Comparison of ENCODE assay signal across 7 cellular contexts in the genomic region with DNA sequence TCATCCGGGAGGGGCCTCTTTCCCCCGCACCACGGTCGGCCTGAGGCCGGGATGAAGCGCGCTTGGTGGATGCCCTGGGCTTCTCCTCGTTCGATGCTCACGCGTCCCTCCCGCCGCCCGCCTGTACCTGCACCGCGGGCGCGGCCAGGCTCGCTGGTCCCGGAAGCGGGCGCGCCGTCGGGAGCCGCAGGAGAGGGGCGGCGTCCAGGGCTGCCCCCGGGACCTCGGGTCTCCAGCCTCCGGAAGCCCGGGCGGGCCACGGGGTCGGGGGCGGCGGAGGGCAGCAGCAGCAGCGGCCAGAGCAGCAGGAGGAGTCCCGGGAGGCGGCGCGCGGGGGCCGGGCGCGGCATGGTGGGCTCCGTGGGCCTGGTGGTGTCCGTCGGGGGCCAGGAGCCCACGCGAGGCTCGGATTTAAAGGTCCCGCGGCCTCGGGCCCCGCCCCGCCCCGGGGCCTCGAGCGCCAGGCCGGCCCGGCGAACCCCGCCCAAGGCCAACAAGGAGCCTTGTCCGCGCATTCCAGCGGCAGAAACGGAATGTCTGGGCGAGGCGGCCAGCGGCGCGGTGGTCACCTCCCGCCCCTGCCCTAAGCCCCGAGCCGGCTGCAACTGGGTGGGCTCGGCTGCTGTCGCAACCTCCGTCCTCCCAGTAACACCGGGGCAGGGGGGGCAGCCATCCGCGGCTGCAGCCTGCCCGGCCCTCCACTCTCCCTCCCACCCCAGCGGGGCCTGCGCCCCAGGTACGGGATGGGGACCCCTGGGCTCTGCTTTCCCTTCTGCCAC. TPM values are rescaled to one million over a fixed set of nuclear protein-coding genes. Genes with fewer than 3 reads are reported as not detected.
DNase-seq lines count a peak whose midpoint lies in the region; ATAC-seq and TF ChIP-seq lines count a peak whose summit lies in the region.

A gene with protein sequence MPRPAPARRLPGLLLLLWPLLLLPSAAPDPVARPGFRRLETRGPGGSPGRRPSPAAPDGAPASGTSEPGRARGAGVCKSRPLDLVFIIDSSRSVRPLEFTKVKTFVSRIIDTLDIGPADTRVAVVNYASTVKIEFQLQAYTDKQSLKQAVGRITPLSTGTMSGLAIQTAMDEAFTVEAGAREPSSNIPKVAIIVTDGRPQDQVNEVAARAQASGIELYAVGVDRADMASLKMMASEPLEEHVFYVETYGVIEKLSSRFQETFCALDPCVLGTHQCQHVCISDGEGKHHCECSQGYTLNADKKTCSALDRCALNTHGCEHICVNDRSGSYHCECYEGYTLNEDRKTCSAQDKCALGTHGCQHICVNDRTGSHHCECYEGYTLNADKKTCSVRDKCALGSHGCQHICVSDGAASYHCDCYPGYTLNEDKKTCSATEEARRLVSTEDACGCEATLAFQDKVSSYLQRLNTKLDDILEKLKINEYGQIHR (minus strand): TSS at position 387 of the 779 bp plus-strand sequence. CDS start 37 bp downstream, at position 350.

- H3K4me1 ChIP-seq in Panc1 (ENCODE audit: control insufficient read depth, insufficient read depth, low read length) (no peaks in the 10 kb centered on the region), ectodermal cell (ENCODE audit: control insufficient read depth, insufficient read depth, low read length) (peaks cover 15% of the 10 kb centered on the region), mesodermal cell (ENCODE audit: control insufficient read depth, insufficient read depth, low read length, poor library complexity, severe bottlenecking) (peaks cover 11% of the 10 kb centered on the region), upper lobe of right lung (peaks cover 12% of the 10 kb centered on the region)

- H3K36me3 ChIP-seq in Panc1 (ENCODE audit: control insufficient read depth, insufficient read depth, low read length) (no peaks in the 10 kb centered on the region), ectodermal cell (ENCODE audit: control insufficient read depth, insufficient read depth, low read length) (no peaks in the 10 kb centered on the region), mesodermal cell (ENCODE audit: control insufficient read depth, insufficient read depth, low read length) (no peaks in the 10 kb centered on the region), upper lobe of right lung (no peaks in the 10 kb centered on the region)

- H3K27me3 ChIP-seq in Panc1 (ENCODE audit: control insufficient read depth, insufficient read depth, low read length) = no peaks in the 10 kb centered on the region
- peaks cover 44% of the 10 kb centered on the region for H3K27me3 ChIP-seq in ectodermal cell (ENCODE audit: control insufficient read depth, insufficient read depth, low read length, poor library complexity, severe bottlenecking)
- H3K27me3 ChIP-seq in upper lobe of right lung = peaks cover 17% of the 10 kb centered on the region

- in situ Hi-C loops in GM13977 (cut with MboI; ENCODE audit: low pct_unique_long_range_greater_than_20kb, low sequenced_read_pairs, unreplicated experiment) = loop anchor here (10.0 kb wide), 1 partner anchor 82 kb away; no protein-coding TSS in a partner anchor
- in situ Hi-C loops in Panc1 (cut with HindIII; ENCODE audit: low pct_unique_long_range_greater_than_20kb, low sequenced_read_pairs) = no loop called here

- H3K4me3 ChIP-seq in Panc1 (ENCODE audit: low read depth in 2 of 2, low read length in 2 of 2) (peak within 1 kb of the TSS; percentile 46 to 56), ectodermal cell (ENCODE audit: insufficient read depth, low read depth, low read length) (peak within 1 kb of the TSS; percentile 39), mesodermal cell (ENCODE audit: extremely low read depth, insufficient read depth, low read length, poor library complexity, severe bottlenecking) (peak within 1 kb of the TSS; percentile 44), upper lobe of right lung (peak within 1 kb of the TSS; percentile 52)

- intact Hi-C loops in Panc1 (cut with micrococcal nuclease; ENCODE audit: unreplicated experiment) (no loop called here), upper lobe of right lung (cut with DNase I) (loop anchor here (10.0 kb wide), 1 partner anchor 82 kb away; no protein-coding TSS in a partner anchor)

- ATAC-seq in Panc1 = peak; percentile 85
- peak; percentile 92 for ATAC-seq in upper lobe of right lung

- no peaks in the 10 kb centered on the region for H3K9me3 ChIP-seq in Panc1 (ENCODE audit: control insufficient read depth, insufficient read depth, low read depth, low read length)
- H3K9me3 ChIP-seq in ectodermal cell (ENCODE audit: control insufficient read depth, low read length) = no peaks in the 10 kb centered on the region
- H3K9me3 ChIP-seq in mesodermal cell (ENCODE audit: control insufficient read depth, low read length) = no peaks in the 10 kb centered on the region
- no peaks in the 10 kb centered on the region for H3K9me3 ChIP-seq in upper lobe of right lung

- CTCF ChIA-PET in Panc1 (lab: Charles Lee) = no interaction called here

- whole genome bisulfite sequencing in ectodermal cell, 2 experiments = 1% methylated on average over 86 of the region's 86 CpGs
- WGBS in mesodermal cell (ENCODE audit: insufficient coverage in 2 of 2), 2 experiments = 1 to 2% methylated on average over 38 to 55 of the region's 86 CpGs

- POLR2A ChIA-PET in Panc1 (lab: Charles Lee) = no interaction called here

- BruUV-seq in Panc1 (replicated peaks; lab: Mats Ljungman, UMichigan) = no TSS peak

- peak within 1 kb of the TSS; percentile 31; the same call in 1 of the 2 replicates for H3K27ac ChIP-seq in Panc1 (ENCODE audit: low read length)
- H3K27ac ChIP-seq in ectodermal cell (ENCODE audit: insufficient read depth, low read depth, low read length, poor library complexity, severe bottlenecking) = peak within 1 kb of the TSS; percentile 44
- H3K27ac ChIP-seq in mesodermal cell (ENCODE audit: low read depth, low read length, severe bottlenecking) = peak within 1 kb of the TSS; percentile 72
- H3K27ac ChIP-seq in upper lobe of right lung = peak within 1 kb of the TSS; percentile 65

- DNase-seq in GM13977 (ENCODE audit: low spot score) = peak; percentile 50
- no peak for DNase-seq in Panc1 (ENCODE audit: low read depth, low spot score)
- peak; percentile 81 for DNase-seq in upper lobe of right lung
- DNase-seq in NCI-H2029 (lab: John Stamatoyannopoulos, UW) = no peak
- DNase-seq in NCI-H1436 (lab: John Stamatoyannopoulos, UW) = no peak

- TF ChIP-seq CTCF in GM13977 (IDR thresholded peaks at IDR 0.05; ENCODE audit: extremely low read depth, insufficient read depth, missing control alignments) (no peak), Panc1 (IDR thresholded peaks at IDR 0.05) (no peak), upper lobe of right lung (IDR thresholded peaks at IDR 0.05) (no peak)

RNA-seq across cellular contexts. Expression of the gene that starts here (rescaled TPM):
- total RNA-seq in Panc1 (2021; ENCODE audit: unreplicated experiment) (3.5 TPM), upper lobe of right lung (11.7 TPM)
- polyA plus RNA-seq in Panc1 (2012; ENCODE audit: insufficient read length) = 5.3 TPM
- polyA plus RNA-seq in ectodermal cell (2013, experiment 1 of 4) = 2.2 TPM
- polyA plus RNA-seq in ectodermal cell (2013, experiment 2 of 4) = 2.8 TPM
- polyA plus RNA-seq in ectodermal cell (2013, experiment 3 of 4) = 2.3 TPM
- polyA plus RNA-seq in ectodermal cell (2013, experiment 4 of 4) = 2.5 TPM
- polyA plus RNA-seq in mesodermal cell (2013, experiment 1 of 2) = 17.8 TPM
- 19.6 TPM for polyA plus RNA-seq in mesodermal cell (2013, experiment 2 of 2)

Comparison
In these comparisons a context has a peak if more than half of its experiments do, and no peak if none do; other contexts are left out.
1. DNase-seq: peak in GM13977 (single experiment) and upper lobe of right lung (single experiment); none in Panc1 (single experiment), NCI-H2029 (single experiment) and NCI-H1436 (single experiment).
2. Peak in every context shown above with its lines, with median percentiles within 50 percentile points of each other: H3K27ac ChIP-seq and H3K4me3 ChIP-seq.